Comparison of ENCODE assay signal across 8 cellular contexts in the genomic region with DNA sequence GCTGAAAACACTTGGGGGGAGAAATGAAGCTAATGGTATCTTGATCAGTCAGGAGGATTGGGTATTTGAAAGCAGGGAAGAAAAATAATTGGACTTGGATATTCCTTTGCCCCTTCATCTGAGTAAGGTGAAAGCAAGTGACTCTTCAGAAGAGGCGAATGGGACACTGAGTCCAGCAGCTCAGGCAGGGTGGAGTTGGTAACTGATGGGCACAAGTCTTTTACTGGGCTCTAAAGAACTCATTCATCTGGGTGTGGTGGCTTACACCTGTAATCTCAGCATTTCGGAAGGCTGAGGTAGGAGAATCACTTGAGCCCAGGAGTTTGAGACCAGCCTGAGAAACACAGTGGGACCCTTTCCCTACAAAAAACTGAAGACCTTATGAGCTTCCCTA. TPM values are rescaled to one million over a fixed set of nuclear protein-coding genes. Genes with fewer than 3 reads are reported as not detected.
A peak's percentile ranks its signal among the peaks of the same experiment; 100 is the strongest.
DNase-seq lines count a peak whose midpoint lies in the region; ATAC-seq lines count a peak whose summit lies in the region.

No MANE protein-coding gene starts in this region.

- peak overlapping the region; percentile 94 for H3K4me3 Mint-ChIP-seq in T-helper 2 cell treated with Interferon-gamma antibody and Interleukin-4, amounts not matched to agents 5 μg/mL and 100 μg/mL, for 36 hours
- peak overlapping the region; percentile 98 for H3K4me3 Mint-ChIP-seq in activated naive CD8-positive, alpha-beta T cell treated with anti-CD3 and anti-CD28 coated beads, Interleukin-2, amount 50 U/mL, for 24 hours

- H3K36me3 Mint-ChIP-seq in T-helper 2 cell treated with Interferon-gamma antibody and Interleukin-4, amounts not matched to agents 5 μg/mL and 100 μg/mL, for 36 hours (ENCODE audit: low read depth), result peaks cover 48% of the 10 kb centered on the region
- H3K36me3 Mint-ChIP-seq in activated naive CD8-positive, alpha-beta T cell treated with anti-CD3 and anti-CD28 coated beads, Interleukin-2, amount 50 U/mL, for 24 hours (ENCODE audit: low read depth), result peaks cover 45% of the 10 kb centered on the region

- H3K27me3 Mint-ChIP-seq in T-helper 2 cell treated with Interferon-gamma antibody and Interleukin-4, amounts not matched to agents 5 μg/mL and 100 μg/mL, for 36 hours (ENCODE audit: low read depth), result no peaks in the 10 kb centered on the region
- H3K27me3 Mint-ChIP-seq in activated naive CD8-positive, alpha-beta T cell treated with anti-CD3 and anti-CD28 coated beads, Interleukin-2, amount 50 U/mL, for 24 hours, result no peaks in the 10 kb centered on the region

- peak overlapping the region; percentile 90 for H3K27ac Mint-ChIP-seq in T-helper 2 cell treated with Interferon-gamma antibody and Interleukin-4, amounts not matched to agents 5 μg/mL and 100 μg/mL, for 36 hours
- H3K27ac Mint-ChIP-seq in activated naive CD8-positive, alpha-beta T cell treated with anti-CD3 and anti-CD28 coated beads, Interleukin-2, amount 50 U/mL, for 24 hours, result peak overlapping the region; percentile 96

- intact Hi-C loops in left colon (cut with DNase I, micrococcal nuclease), result no loop called here

- no peak for ATAC-seq in activated naive CD8-positive, alpha-beta T cell treated with anti-CD3 and anti-CD28 coated beads, Interleukin-2, amount 50 U/mL, for 24 hours
- ATAC-seq in left colon (peak; percentile 68), HG02852 (IDR thresholded peaks at IDR 0.05; ENCODE audit: unreplicated experiment) (no peak), HG03432 (IDR thresholded peaks at IDR 0.05; ENCODE audit: unreplicated experiment) (no peak)

- peaks cover 81% of the 10 kb centered on the region for H3K4me1 Mint-ChIP-seq in T-helper 2 cell treated with Interferon-gamma antibody and Interleukin-4, amounts not matched to agents 5 μg/mL and 100 μg/mL, for 36 hours (ENCODE audit: low read depth)
- peaks cover 76% of the 10 kb centered on the region for H3K4me1 Mint-ChIP-seq in activated naive CD8-positive, alpha-beta T cell treated with anti-CD3 and anti-CD28 coated beads, Interleukin-2, amount 50 U/mL, for 24 hours

- H3K9me3 Mint-ChIP-seq in T-helper 2 cell treated with Interferon-gamma antibody and Interleukin-4, amounts not matched to agents 5 μg/mL and 100 μg/mL, for 36 hours, result no peaks in the 10 kb centered on the region
- no peaks in the 10 kb centered on the region for H3K9me3 Mint-ChIP-seq in activated naive CD8-positive, alpha-beta T cell treated with anti-CD3 and anti-CD28 coated beads, Interleukin-2, amount 50 U/mL, for 24 hours

- DNase-seq in T-helper 2 cell treated with Interferon-gamma antibody and Interleukin-4, amounts not matched to agents 5 μg/mL and 100 μg/mL, for 36 hours (ENCODE audit: low spot score), result no peak
- DNase-seq in T-helper 2 cell (no peak), left colon (peak; percentile 39 to 70), substantia nigra (lab: John Stamatoyannopoulos, UW) (peak in 1 of 49 donors; percentile 44), NCI-H2227 treated with DMSO at 0.1 percent for 48 hours (lab: John Stamatoyannopoulos, UW) (no peak)
- no peak for DNase-seq in activated naive CD8-positive, alpha-beta T cell treated with anti-CD3 and anti-CD28 coated beads, Interleukin-2, amount 50 U/mL, for 24 hours

- H3K27ac ChIP-seq in substantia nigra (ENCODE audit: low read depth, low read length, poor library complexity, severe bottlenecking), result peak overlapping the region; percentile 87

RNA-seq across cellular contexts. Expression of a gene that starts 11.2 kb away (rescaled TPM):
- 100 to 1,000 TPM; 139 to 152 TPM for total RNA-seq in left colon

RNA-seq across cellular contexts. Expression of a gene that starts 55.3 kb away (rescaled TPM):
- total RNA-seq in left colon, result 100 to 1,000 TPM; 152 to 153 TPM

RNA-seq across cellular contexts. Expression of a gene that starts 55.7 kb away (rescaled TPM):
- 10 to 100 TPM; 45.0 to 46.2 TPM for total RNA-seq in left colon

RNA-seq across cellular contexts. Expression of a gene that starts 55.8 kb away (rescaled TPM):
- 10 to 100 TPM; 44.3 to 56.0 TPM for total RNA-seq in left colon

Comparison
In these comparisons a context has a peak if more than half of its experiments do, and no peak if none do; other contexts are left out.
1. DNase-seq: peak in left colon (2 of 2); none in T-helper 2 cell treated with Interferon-gamma antibody and Interleukin-4, amounts not matched to agents 5 μg/mL and 100 μg/mL, for 36 hours (single experiment), T-helper 2 cell (0 of 5), activated naive CD8-positive, alpha-beta T cell treated with anti-CD3 and anti-CD28 coated beads, Interleukin-2, amount 50 U/mL, for 24 hours (single experiment) and NCI-H2227 treated with DMSO at 0.1 percent for 48 hours (single experiment).